ENCODE assay signal across 13 cellular contexts in the genomic region with DNA sequence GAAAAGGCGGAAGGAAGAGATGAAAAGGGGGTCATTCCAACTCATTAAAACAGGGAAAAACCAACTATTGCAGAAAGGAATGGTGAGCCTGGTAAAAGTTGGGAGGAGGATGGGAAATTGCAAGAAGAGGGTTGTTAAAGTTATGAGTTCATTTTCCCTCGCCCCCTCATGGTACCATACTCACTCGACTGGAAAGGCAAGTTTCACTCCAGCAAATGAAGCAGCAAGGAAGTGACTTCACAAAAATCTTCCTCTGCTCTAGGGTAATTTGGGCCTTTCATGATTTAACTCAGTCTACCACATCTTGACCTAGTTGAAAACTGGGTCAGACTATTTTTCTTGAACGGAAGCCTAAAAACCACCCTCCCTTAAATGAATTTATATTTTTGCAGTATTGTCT. TPM values are rescaled to one million over a fixed set of nuclear protein-coding genes. Genes with fewer than 3 reads are reported as not detected.
DNase-seq lines count a peak whose midpoint lies in the region; ATAC-seq lines count a peak whose summit lies in the region.
"Had no signal": no experiment of that assay in that cellular context is flagged by ENCODE, and none has a peak within 500 bp of the region (broad histone marks: within the 10 kb centered on the region; RNA-seq: fewer than 3 reads in every experiment).

No MANE protein-coding gene starts in this region.

- no peak overlapping the region for H2AFZ ChIP-seq in Karpas-422 (ENCODE audit: low read length)

- H3K79me2 ChIP-seq in Karpas-422 (ENCODE audit: low read length), result no peaks in the 10 kb centered on the region

- no peak overlapping the region for H3K4me2 ChIP-seq in Karpas-422 (ENCODE audit: low read depth, low read length, poor library complexity, severe bottlenecking)

- H3K36me3 Mint-ChIP-seq in activated CD8-positive, alpha-beta memory T cell treated with anti-CD3 and anti-CD28 coated beads, Interleukin-2, amount 10 ng/mL, durations not matched to agents 7 days and 5 days, result no peaks in the 10 kb centered on the region
- no peaks in the 10 kb centered on the region for H3K36me3 Mint-ChIP-seq in activated CD4-positive, alpha-beta memory T cell treated with anti-CD3 and anti-CD28 coated beads for 36 hours
- H3K36me3 Mint-ChIP-seq in stimulated activated effector memory CD8-positive, alpha-beta T cell treated with anti-CD3 and anti-CD28 coated beads, Interleukin-12 subunit alpha, Interleukin-12 subunit beta, amount 100 ng/mL, for 72 hours, result peaks cover 12% of the 10 kb centered on the region
- H3K36me3 Mint-ChIP-seq: naive B cell had no signal

- H3K4me3 Mint-ChIP-seq in activated CD8-positive, alpha-beta memory T cell treated with anti-CD3 and anti-CD28 coated beads, Interleukin-2, amount 10 ng/mL, durations not matched to agents 7 days and 5 days, result peak overlapping the region; percentile 51
- H3K4me3 Mint-ChIP-seq in activated CD4-positive, alpha-beta memory T cell treated with anti-CD3 and anti-CD28 coated beads for 36 hours, result peak overlapping the region; percentile 55
- peak overlapping the region; percentile 66 for H3K4me3 Mint-ChIP-seq in stimulated activated effector memory CD8-positive, alpha-beta T cell treated with anti-CD3 and anti-CD28 coated beads, Interleukin-12 subunit alpha, Interleukin-12 subunit beta, amount 100 ng/mL, for 72 hours
- H3K4me3 Mint-ChIP-seq: naive B cell had no signal

- H3K4me1 Mint-ChIP-seq in activated CD8-positive, alpha-beta memory T cell treated with anti-CD3 and anti-CD28 coated beads, Interleukin-2, amount 10 ng/mL, durations not matched to agents 7 days and 5 days, result peaks cover 3% of the 10 kb centered on the region
- H3K4me1 Mint-ChIP-seq in activated CD4-positive, alpha-beta memory T cell treated with anti-CD3 and anti-CD28 coated beads for 36 hours (ENCODE audit: low read depth), result peaks cover 28% of the 10 kb centered on the region
- peaks cover 33% of the 10 kb centered on the region for H3K4me1 Mint-ChIP-seq in stimulated activated effector memory CD8-positive, alpha-beta T cell treated with anti-CD3 and anti-CD28 coated beads, Interleukin-12 subunit alpha, Interleukin-12 subunit beta, amount 100 ng/mL, for 72 hours
- H3K4me1 Mint-ChIP-seq: naive B cell had no signal

- peak; percentile 60 for ATAC-seq in activated CD8-positive, alpha-beta memory T cell treated with anti-CD3 and anti-CD28 coated beads, Interleukin-2, amount 10 ng/mL, durations not matched to agents 7 days and 5 days
- peak; percentile 67 for ATAC-seq in HG02623 (IDR thresholded peaks at IDR 0.05; ENCODE audit: unreplicated experiment)
- peak; percentile 92 for ATAC-seq in stimulated activated effector memory CD8-positive, alpha-beta T cell treated with anti-CD3 and anti-CD28 coated beads, Interleukin-12 subunit alpha, Interleukin-12 subunit beta, amount 100 ng/mL, for 72 hours

- no peaks in the 10 kb centered on the region for H3K27me3 ChIP-seq in Karpas-422 (ENCODE audit: low read length)

- intact Hi-C loops in activated CD4-positive, alpha-beta memory T cell treated with anti-CD3 and anti-CD28 coated beads for 36 hours (cut with micrococcal nuclease), result loop anchor here (1.0 to 5.0 kb wide), 4 partner anchors 14 to 65 kb away; no protein-coding TSS in a partner anchor

- H3K9me3 Mint-ChIP-seq in activated CD8-positive, alpha-beta memory T cell treated with anti-CD3 and anti-CD28 coated beads, Interleukin-2, amount 10 ng/mL, durations not matched to agents 7 days and 5 days (ENCODE audit: low read depth), result no peaks in the 10 kb centered on the region
- H3K9me3 Mint-ChIP-seq in activated CD4-positive, alpha-beta memory T cell treated with anti-CD3 and anti-CD28 coated beads for 36 hours, result no peaks in the 10 kb centered on the region
- no peaks in the 10 kb centered on the region for H3K9me3 Mint-ChIP-seq in stimulated activated effector memory CD8-positive, alpha-beta T cell treated with anti-CD3 and anti-CD28 coated beads, Interleukin-12 subunit alpha, Interleukin-12 subunit beta, amount 100 ng/mL, for 72 hours

- no peaks in the 10 kb centered on the region for H3K4me1 ChIP-seq in Karpas-422 (ENCODE audit: low read length)

- H3K27ac Mint-ChIP-seq in activated CD8-positive, alpha-beta memory T cell treated with anti-CD3 and anti-CD28 coated beads, Interleukin-2, amount 10 ng/mL, durations not matched to agents 7 days and 5 days, result peak overlapping the region; percentile 69
- peak overlapping the region; percentile 84 for H3K27ac Mint-ChIP-seq in activated CD4-positive, alpha-beta memory T cell treated with anti-CD3 and anti-CD28 coated beads for 36 hours
- H3K27ac Mint-ChIP-seq in stimulated activated effector memory CD8-positive, alpha-beta T cell treated with anti-CD3 and anti-CD28 coated beads, Interleukin-12 subunit alpha, Interleukin-12 subunit beta, amount 100 ng/mL, for 72 hours, result peak overlapping the region; percentile 85

- POLR2A ChIA-PET in activated CD4-positive, alpha-beta memory T cell treated with anti-CD3 and anti-CD28 coated beads for 36 hours (lab: Charles Lee), result no interaction called here

- no peaks in the 10 kb centered on the region for H3K36me3 ChIP-seq in Karpas-422 (ENCODE audit: insufficient read depth, low read length)

- no peak overlapping the region for H3K27ac ChIP-seq in Karpas-422 (ENCODE audit: low read length)

- DNase-seq in activated CD8-positive, alpha-beta memory T cell treated with anti-CD3 and anti-CD28 coated beads, Interleukin-2, amount 10 ng/mL, durations not matched to agents 7 days and 5 days, result no peak
- no peak for DNase-seq in activated CD8-positive, alpha-beta memory T cell treated with anti-CD3 and anti-CD28 coated beads for 24 hours
- peak; percentile 31 for DNase-seq in activated CD4-positive, alpha-beta memory T cell treated with anti-CD3 and anti-CD28 coated beads for 36 hours
- no peak for DNase-seq in stimulated activated effector memory CD8-positive, alpha-beta T cell treated with anti-CD3 and anti-CD28 coated beads, Interleukin-12 subunit alpha, Interleukin-12 subunit beta, amount 100 ng/mL, for 72 hours (ENCODE audit: low spot score in 2 of 2)
- DNase-seq in OCI-M1 (lab: John Stamatoyannopoulos, UW) (no peak), hypothalamus (lab: John Stamatoyannopoulos, UW) (no peak), Karpas-422 (no peak)
- DNase-seq: caudate nucleus, head of caudate nucleus, naive B cell, NCI-H146 had no signal

- H3K9ac ChIP-seq in Karpas-422 (ENCODE audit: low read length), result no peak overlapping the region

- CTCF ChIA-PET in activated CD8-positive, alpha-beta memory T cell treated with anti-CD3 and anti-CD28 coated beads, Interleukin-2, amount 10 ng/mL, durations not matched to agents 7 days and 5 days (lab: Charles Lee), result no interaction called here
- CTCF ChIA-PET in activated CD4-positive, alpha-beta memory T cell treated with anti-CD3 and anti-CD28 coated beads for 36 hours (lab: Charles Lee), result no interaction called here

- no peaks in the 10 kb centered on the region for H3K9me3 ChIP-seq in Karpas-422 (ENCODE audit: low read length)

- H4K20me1 ChIP-seq in Karpas-422 (ENCODE audit: insufficient read depth, low read depth, low read length), result no peaks in the 10 kb centered on the region

- no peak overlapping the region for H3K4me3 ChIP-seq in Karpas-422 (ENCODE audit: low read length)

- H3K9me2 ChIP-seq in Karpas-422 (replicated peaks; ENCODE audit: insufficient read depth, low read length), result no peaks in the 10 kb centered on the region

- H3K27me3 Mint-ChIP-seq in activated CD8-positive, alpha-beta memory T cell treated with anti-CD3 and anti-CD28 coated beads, Interleukin-2, amount 10 ng/mL, durations not matched to agents 7 days and 5 days, result peaks cover 3% of the 10 kb centered on the region
- H3K27me3 Mint-ChIP-seq in activated CD4-positive, alpha-beta memory T cell treated with anti-CD3 and anti-CD28 coated beads for 36 hours, result no peaks in the 10 kb centered on the region

RNA-seq across cellular contexts. Expression of a gene that starts 22.8 kb away (rescaled TPM):
- total RNA-seq in activated CD8-positive, alpha-beta memory T cell treated with anti-CD3 and anti-CD28 coated beads, Interleukin-2, amount 10 ng/mL, durations not matched to agents 7 days and 5 days, result not detected
- total RNA-seq in activated CD4-positive, alpha-beta memory T cell treated with anti-CD3 and anti-CD28 coated beads for 36 hours, result not detected
- not detected in 2 replicates for total RNA-seq in Karpas-422 (2014; rRNA removed; shearing (Covaris generic); ENCODE audit: low replicate concordance)
- total RNA-seq: SK-MEL-5 had no signal

RNA-seq across cellular contexts. Expression of a gene that starts 34.9 kb away (rescaled TPM):
- under 1 TPM in 1 of 2 experiments, not detected in 1; 0.82 TPM for total RNA-seq in activated CD8-positive, alpha-beta memory T cell treated with anti-CD3 and anti-CD28 coated beads, Interleukin-2, amount 10 ng/mL, durations not matched to agents 7 days and 5 days
- total RNA-seq in activated CD4-positive, alpha-beta memory T cell treated with anti-CD3 and anti-CD28 coated beads for 36 hours, result 10 to 100 TPM; 72.0 to 74.7 TPM
- total RNA-seq in Karpas-422 (2014; rRNA removed; shearing (Covaris generic); ENCODE audit: low replicate concordance), result not detected in 2 replicates

Comparison
In these comparisons a context has a peak if more than half of its experiments do, and no peak if none do; other contexts are left out.
1. RNA of a gene that starts 34.9 kb away (total RNA-seq): 72.0 to 74.7 TPM in activated CD4-positive, alpha-beta memory T cell treated with anti-CD3 and anti-CD28 coated beads for 36 hours; 0.82 TPM in activated CD8-positive, alpha-beta memory T cell treated with anti-CD3 and anti-CD28 coated beads, Interleukin-2, amount 10 ng/mL, durations not matched to agents 7 days and 5 days and not detected in Karpas-422; every median in the first group is over 10 times any median in the second.
2. Peak in every context shown above with its lines, with median percentiles within 50 percentile points of each other: ATAC-seq, H3K27ac Mint-ChIP-seq and H3K4me3 Mint-ChIP-seq.